Comparison of ENCODE assay signal across 9 cellular contexts in the genomic region with DNA sequence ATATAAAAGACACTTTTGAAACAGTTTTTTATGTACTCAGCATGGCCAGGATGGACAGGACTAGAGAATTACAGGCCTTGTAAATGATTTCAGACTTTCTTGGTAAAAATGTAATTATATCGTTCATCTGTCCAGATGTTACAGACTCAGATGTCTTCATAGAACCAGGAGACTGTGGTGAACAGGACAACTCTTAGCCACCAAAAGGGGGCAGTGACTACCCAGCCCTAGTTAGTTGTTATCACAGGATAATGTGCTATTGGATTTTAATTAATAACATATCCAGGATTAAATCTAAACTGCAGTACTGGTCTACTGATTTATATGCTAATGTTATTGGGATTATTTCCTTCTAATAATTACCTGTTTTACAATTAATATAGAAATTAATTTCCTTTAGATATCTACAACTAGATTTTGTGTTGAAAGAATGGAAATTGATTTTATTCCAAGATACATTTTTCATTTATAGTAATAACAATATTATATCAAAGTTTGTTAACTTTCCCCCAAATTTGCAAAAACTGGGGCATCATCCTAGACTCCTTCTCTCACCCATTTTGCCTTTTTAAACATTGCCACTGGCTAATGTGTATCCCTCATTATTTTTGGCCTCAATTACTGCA.
DNase-seq lines count a peak whose midpoint lies in the region; ATAC-seq and TF ChIP-seq lines count a peak whose summit lies in the region.
"Had no signal": no experiment of that assay in that cellular context is flagged by ENCODE, and none has a peak within 500 bp of the region (broad histone marks: within the 10 kb centered on the region; RNA-seq: fewer than 3 reads in every experiment).

No MANE protein-coding gene starts in this region.

- H3K27ac ChIP-seq in right atrium auricular region (no peak overlapping the region), stomach (no peak overlapping the region)
- H3K27ac ChIP-seq: SK-N-MC had no signal

- ATAC-seq in activated CD8-positive, alpha-beta T cell treated with anti-CD3 and anti-CD28 coated beads for 36 hours: no peak
- no peak for ATAC-seq in HG02840 (IDR thresholded peaks at IDR 0.05; ENCODE audit: low FRiP score, unreplicated experiment)

- H3K4me3 ChIP-seq in Caco-2 (ENCODE audit: low read depth, low read length): no peak overlapping the region
- no peak overlapping the region for H3K4me3 ChIP-seq in right atrium auricular region
- no peak overlapping the region for H3K4me3 ChIP-seq in stomach
- H3K4me3 ChIP-seq: SK-N-MC had no signal

- H3K9me3 ChIP-seq in Caco-2 (no peaks in the 10 kb centered on the region), right atrium auricular region (no peaks in the 10 kb centered on the region), stomach (no peaks in the 10 kb centered on the region)

- H3K4me1 ChIP-seq in Caco-2 (no peaks in the 10 kb centered on the region), right atrium auricular region (peaks cover 0 to 6% of the 10 kb centered on the region in 2 donors), stomach (peaks cover 0 to 10% (median 0%) of the 10 kb centered on the region in 4 donors)

- TF ChIP-seq CTCF in Caco-2 (IDR thresholded peaks at IDR 0.05; ENCODE audit: insufficient read depth in 1 of 2, low read depth in 1 of 2, low read length in 1 of 2, severe bottlenecking in 1 of 2, unreplicated experiment in 1 of 2): peak; percentile 62 to 70
- TF ChIP-seq CTCF in HFFc6 (IDR thresholded peaks at IDR 0.05): peak; percentile 83
- peak; percentile 56 for TF ChIP-seq CTCF in activated CD8-positive, alpha-beta T cell treated with anti-CD3 and anti-CD28 coated beads for 36 hours (IDR thresholded peaks at IDR 0.05)
- TF ChIP-seq CTCF in right atrium auricular region (IDR thresholded peaks at IDR 0.05): peak; percentile 42 to 77
- TF ChIP-seq CTCF in stomach (IDR thresholded peaks at IDR 0.05): peak in 5 of 7 experiments; percentile 15 to 62 (median 57)

- no peak for TF ChIP-seq EP300 in stomach (IDR thresholded peaks at IDR 0.05)

- DNase-seq in Caco-2 (peak in 1 of 2 experiments; percentile 23), HFFc6 (peak; percentile 46), right atrium auricular region (ENCODE audit: low spot score) (no peak), stomach (no peak), middle frontal gyrus (ENCODE audit: extremely low spot score, low spot score) (no peak)
- peak; percentile 20 for DNase-seq in activated CD8-positive, alpha-beta T cell treated with anti-CD3 and anti-CD28 coated beads for 36 hours
- no peak for DNase-seq in activated effector memory CD4-positive, alpha-beta T cell treated with anti-CD3 and anti-CD28 coated beads, Interleukin-2, amount 50 U/mL, for 16 hours

- H3K27ac Mint-ChIP-seq in Caco-2 (ENCODE audit: unreplicated experiment) (no peak overlapping the region), HFFc6 (peak overlapping the region; percentile 34; the same call in 1 of the 2 replicates)
- no peak overlapping the region for H3K27ac Mint-ChIP-seq in activated CD8-positive, alpha-beta T cell treated with anti-CD3 and anti-CD28 coated beads for 36 hours

- no peaks in the 10 kb centered on the region for H3K9me3 Mint-ChIP-seq in Caco-2 (ENCODE audit: unreplicated experiment)
- no peaks in the 10 kb centered on the region for H3K9me3 Mint-ChIP-seq in HFFc6
- H3K9me3 Mint-ChIP-seq in activated CD8-positive, alpha-beta T cell treated with anti-CD3 and anti-CD28 coated beads for 36 hours: no peaks in the 10 kb centered on the region

- no peaks in the 10 kb centered on the region for H3K27me3 Mint-ChIP-seq in Caco-2 (ENCODE audit: insufficient read depth, unreplicated experiment)
- H3K27me3 Mint-ChIP-seq in HFFc6 (ENCODE audit: insufficient read depth): no peaks in the 10 kb centered on the region
- H3K27me3 Mint-ChIP-seq in activated CD8-positive, alpha-beta T cell treated with anti-CD3 and anti-CD28 coated beads for 36 hours: no peaks in the 10 kb centered on the region

- H3K36me3 Mint-ChIP-seq in Caco-2 (ENCODE audit: insufficient read depth, unreplicated experiment) (peaks cover 47% of the 10 kb centered on the region), HFFc6 (ENCODE audit: low read depth) (no peaks in the 10 kb centered on the region; the same call in none of the 2 replicates)
- H3K36me3 Mint-ChIP-seq in activated CD8-positive, alpha-beta T cell treated with anti-CD3 and anti-CD28 coated beads for 36 hours (ENCODE audit: low read depth): peaks cover 33% of the 10 kb centered on the region

- H3K4me3 Mint-ChIP-seq in Caco-2 (ENCODE audit: unreplicated experiment): no peak overlapping the region
- no peak overlapping the region for H3K4me3 Mint-ChIP-seq in HFFc6
- no peak overlapping the region for H3K4me3 Mint-ChIP-seq in activated CD8-positive, alpha-beta T cell treated with anti-CD3 and anti-CD28 coated beads for 36 hours

- CTCF ChIA-PET in Caco-2 (lab: Charles Lee): no interaction called here
- CTCF ChIA-PET in activated CD8-positive, alpha-beta T cell treated with anti-CD3 and anti-CD28 coated beads for 36 hours (lab: Charles Lee): interaction anchor here (1.2 to 2.7 kb wide), 3 partner anchors 9 to 284 kb away, joined by 3 to 21 read pairs (median 6); no protein-coding TSS in a partner anchor

- POLR2A ChIA-PET in Caco-2 (lab: Charles Lee): interaction anchor here (0.6 kb wide), 1 partner anchor 107 kb away, joined by 5 read pairs; no protein-coding TSS in a partner anchor
- POLR2A ChIA-PET in activated CD8-positive, alpha-beta T cell treated with anti-CD3 and anti-CD28 coated beads for 36 hours (lab: Charles Lee): no interaction called here

- H3K27me3 ChIP-seq in Caco-2 (replicated peaks; ENCODE audit: control insufficient read depth, insufficient read depth, low read length) (no peaks in the 10 kb centered on the region), right atrium auricular region (no peaks in the 10 kb centered on the region), stomach (no peaks in the 10 kb centered on the region)

- H3K36me3 ChIP-seq in Caco-2 (ENCODE audit: control insufficient read depth, insufficient read depth, low read length): no peaks in the 10 kb centered on the region; the same call in 1 of the 2 replicates
- H3K36me3 ChIP-seq in right atrium auricular region: peaks cover 32% of the 10 kb centered on the region
- peaks cover 0 to 67% (median 59%) of the 10 kb centered on the region in 4 donors for H3K36me3 ChIP-seq in stomach

- BruUV-seq in Caco-2 (replicated peaks; lab: Mats Ljungman, UMichigan): no TSS peak

- intact Hi-C loops in Caco-2 (cut with micrococcal nuclease; ENCODE audit: unreplicated experiment) (loop anchor here (1.0 to 10.0 kb wide), 2 partner anchors 232 to 284 kb away; partner anchors contain the start of gene CDC20B), stomach (cut with DNase I; ENCODE audit: low total_unique reads) (loop anchor here (5.0 kb wide), 1 partner anchor 285 kb away; no protein-coding TSS in a partner anchor)
- intact Hi-C loops in activated CD8-positive, alpha-beta T cell treated with anti-CD3 and anti-CD28 coated beads for 36 hours (cut with micrococcal nuclease): no loop called here

- 14 to 48% (median 24%) methylated on average over 1 of the region's 1 CpG for WGBS in stomach, 5 donors

- no peak for TF ChIP-seq POLR2A in stomach (IDR thresholded peaks at IDR 0.05)

- H3K4me1 Mint-ChIP-seq in Caco-2 (ENCODE audit: low read depth, unreplicated experiment): peaks cover 6% of the 10 kb centered on the region
- peaks cover 17% of the 10 kb centered on the region for H3K4me1 Mint-ChIP-seq in HFFc6 (ENCODE audit: low read depth)
- H3K4me1 Mint-ChIP-seq in activated CD8-positive, alpha-beta T cell treated with anti-CD3 and anti-CD28 coated beads for 36 hours (ENCODE audit: low read depth): peaks cover 7% of the 10 kb centered on the region

Comparison
In these comparisons a context has a peak if more than half of its experiments do, and no peak if none do; other contexts are left out.
1. DNase-seq: peak in HFFc6 (single experiment) and activated CD8-positive, alpha-beta T cell treated with anti-CD3 and anti-CD28 coated beads for 36 hours (single experiment); none in right atrium auricular region (single experiment), stomach (single experiment), activated effector memory CD4-positive, alpha-beta T cell treated with anti-CD3 and anti-CD28 coated beads, Interleukin-2, amount 50 U/mL, for 16 hours (single experiment) and middle frontal gyrus (single experiment).
2. Peak in every context shown above with its lines, with median percentiles within 50 percentile points of each other: CTCF ChIP-seq.